34 cellular contexts compared by ENCODE assay signal in genomic region chr9:32764139-32764538, GRCh38. TPM values are rescaled to one million over a fixed set of nuclear protein-coding genes. Genes with fewer than 3 reads are reported as not detected.
"Had no signal": no experiment of that assay in that cellular context is flagged by ENCODE, and none has a peak within 500 bp of the region (broad histone marks: within the 10 kb centered on the region; RNA-seq: fewer than 3 reads in every experiment).

No MANE protein-coding gene starts in this region.

- H3K4me3 ChIP-seq: esophagus squamous epithelium, gastrocnemius medialis, heart right ventricle, left lung, lower lobe of right lung, mucosa of descending colon had no signal

- H3K27me3 ChIP-seq: esophagus squamous epithelium, gastrocnemius medialis, heart right ventricle, left lung had no signal

- ATAC-seq: effector memory CD8-positive, alpha-beta T cell; esophagus mucosa; gastrocnemius medialis; heart right ventricle; left cardiac atrium; left lung; left ventricle myocardium superior; lower lobe of right lung; mucosa of descending colon; naive thymus-derived CD8-positive, alpha-beta T cell had no signal

- H3K27ac ChIP-seq: epithelial cell of prostate, esophagus squamous epithelium, gastrocnemius medialis, heart right ventricle, left lung, lower lobe of right lung had no signal

- FAIRE-seq: endometrium, islet of Langerhans, keratinocyte had no signal

- DNase-seq: cortex of kidney; effector CD8-positive, alpha-beta T cell; effector memory CD8-positive, alpha-beta T cell; endodermal cell; erythroblast; esophagus squamous epithelium; foreskin fibroblast; foreskin melanocyte; gastrocnemius medialis; glutamatergic neuron; head of caudate nucleus; heart right ventricle; hippocampal formation; left cardiac atrium; left lung; left ventricle myocardium superior; lower lobe of right lung; mesenchymal stem cell; mucosa of descending colon; naive B cell; naive thymus-derived CD8-positive, alpha-beta T cell had no signal

- H3K9me3 ChIP-seq: esophagus squamous epithelium, gastrocnemius medialis, heart right ventricle, left lung, lower lobe of right lung, mucosa of descending colon had no signal

- H3K4me1 ChIP-seq: esophagus squamous epithelium, gastrocnemius medialis, heart right ventricle, left lung, lower lobe of right lung had no signal

- H3K36me3 ChIP-seq: esophagus squamous epithelium, gastrocnemius medialis, heart right ventricle, left lung, lower lobe of right lung had no signal

RNA-seq across cellular contexts. Expression of gene TMEM215, which starts 19.2 kb away (rescaled TPM):
- total RNA-seq: dermis microvascular lymphatic vessel endothelial cell; esophagus mucosa; esophagus squamous epithelium; gastrocnemius medialis; glomerular endothelial cell; heart right ventricle; kidney epithelial cell; left cardiac atrium; left lung; left ventricle myocardium superior; lower leg skin; lung microvascular endothelial cell; mesenteric fat pad; mesothelial cell of epicardium; myocyte; naive thymus-derived CD8-positive, alpha-beta T cell had no signal
- polyA plus RNA-seq: heart right ventricle; keratinocyte; naive thymus-derived CD8-positive, alpha-beta T cell had no signal
